19 cellular contexts compared by ENCODE assay signal in the genomic region with DNA sequence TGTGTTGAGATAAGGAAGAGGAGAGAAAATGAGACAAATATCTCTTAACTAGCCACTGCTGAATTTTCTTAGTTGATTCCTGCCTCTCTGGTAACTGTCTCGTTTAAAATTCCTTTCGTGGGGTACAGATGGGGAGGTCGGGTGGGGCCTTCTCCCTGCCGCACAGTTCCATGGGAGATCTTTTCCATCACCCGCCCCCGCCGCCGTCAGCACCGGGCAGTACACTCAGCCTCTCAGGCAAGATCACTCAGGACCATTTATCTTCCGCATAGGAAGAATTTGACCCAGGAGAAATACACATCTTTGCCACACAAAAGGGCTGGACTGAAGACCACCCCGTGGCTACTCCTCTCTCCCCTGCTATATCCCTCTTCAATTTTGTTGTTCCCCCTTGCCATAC. TPM values are rescaled to one million over a fixed set of nuclear protein-coding genes. Genes with fewer than 3 reads are reported as not detected.
DNase-seq lines count a peak whose midpoint lies in the region; ATAC-seq and TF ChIP-seq lines count a peak whose summit lies in the region.
"Had no signal": no experiment of that assay in that cellular context is flagged by ENCODE, and none has a peak within 500 bp of the region (broad histone marks: within the 10 kb centered on the region; RNA-seq: fewer than 3 reads in every experiment).

No MANE protein-coding gene starts in this region.

- no peaks in the 10 kb centered on the region for H3K9me3 Mint-ChIP-seq in T-helper 2 cell treated with Interferon-gamma antibody and Interleukin-4, amounts not matched to agents 5 μg/mL and 100 μg/mL, for 36 hours
- no peaks in the 10 kb centered on the region for H3K9me3 Mint-ChIP-seq in Calu3 (ENCODE audit: low read depth, unreplicated experiment)
- no peaks in the 10 kb centered on the region for H3K9me3 Mint-ChIP-seq in activated naive CD8-positive, alpha-beta T cell (ENCODE audit: low read depth)
- H3K9me3 Mint-ChIP-seq in natural killer cell treated with Interleukin-12 subunit alpha and Interleukin-12 subunit beta and Interleukin-15 and Interleukin-18, amount 100 ng/mL, for 72 hours = no peaks in the 10 kb centered on the region

- no peak for ATAC-seq in natural killer cell treated with Interleukin-12 subunit alpha and Interleukin-12 subunit beta and Interleukin-15 and Interleukin-18, amount 100 ng/mL, for 72 hours
- no peak for ATAC-seq in GM21360 (IDR thresholded peaks at IDR 0.05; ENCODE audit: unreplicated experiment)
- no peak for ATAC-seq in GM19455 (IDR thresholded peaks at IDR 0.05; ENCODE audit: unreplicated experiment)
- ATAC-seq: pancreas had no signal

- no TSS peak for BruUV-seq in Calu3 (replicated peaks; lab: Mats Ljungman, UMichigan)

- DNase-seq in T-helper 2 cell treated with Interferon-gamma antibody and Interleukin-4, amounts not matched to agents 5 μg/mL and 100 μg/mL, for 36 hours (ENCODE audit: low spot score) = no peak
- DNase-seq in T-helper 2 cell (no peak), Calu3 (no peak), NCI-H1436 treated with DMSO at 0.1 percent for 48 hours (lab: John Stamatoyannopoulos, UW) (no peak)
- DNase-seq in natural killer cell treated with Interleukin-12 subunit alpha and Interleukin-12 subunit beta and Interleukin-15 and Interleukin-18, amount 100 ng/mL, for 72 hours (ENCODE audit: low spot score) = no peak
- DNase-seq: 8988T; C1 segment of cervical spinal cord; DMS79 treated with DMSO at 0.1 percent for 48 hours; KBM-7; kidney glomerular epithelial cell; NCI-H526; pancreas; PC-9; stimulated activated CD4-positive, alpha-beta T cell treated with anti-CD3 and anti-CD28 coated beads, Interleukin-4, amount 100 ng/mL, for 1 hour; stimulated activated CD8-positive, alpha-beta memory T cell treated with anti-CD3 and anti-CD28 coated beads, Interleukin-4, amount 100 ng/mL, for 48 hours; tibial artery had no signal

- CTCF ChIA-PET in Calu3 (lab: Charles Lee) = no interaction called here

- peaks cover 18% of the 10 kb centered on the region for H3K4me1 Mint-ChIP-seq in T-helper 2 cell treated with Interferon-gamma antibody and Interleukin-4, amounts not matched to agents 5 μg/mL and 100 μg/mL, for 36 hours (ENCODE audit: low read depth)
- H3K4me1 Mint-ChIP-seq in Calu3 (ENCODE audit: low read depth, unreplicated experiment) = no peaks in the 10 kb centered on the region
- peaks cover 25% of the 10 kb centered on the region for H3K4me1 Mint-ChIP-seq in activated naive CD8-positive, alpha-beta T cell (ENCODE audit: low read depth)
- H3K4me1 Mint-ChIP-seq in natural killer cell treated with Interleukin-12 subunit alpha and Interleukin-12 subunit beta and Interleukin-15 and Interleukin-18, amount 100 ng/mL, for 72 hours (ENCODE audit: low read depth in 2 of 2) = peaks cover 18 to 30% of the 10 kb centered on the region in 2 donors

- TF ChIP-seq CTCF in Calu3 (IDR thresholded peaks at IDR 0.05; ENCODE audit: unreplicated experiment) = no peak

- peaks cover 3% of the 10 kb centered on the region for H3K27me3 Mint-ChIP-seq in T-helper 2 cell treated with Interferon-gamma antibody and Interleukin-4, amounts not matched to agents 5 μg/mL and 100 μg/mL, for 36 hours (ENCODE audit: low read depth)
- H3K27me3 Mint-ChIP-seq in Calu3 (ENCODE audit: unreplicated experiment) = no peaks in the 10 kb centered on the region
- no peaks in the 10 kb centered on the region for H3K27me3 Mint-ChIP-seq in activated naive CD8-positive, alpha-beta T cell
- H3K27me3 Mint-ChIP-seq in natural killer cell treated with Interleukin-12 subunit alpha and Interleukin-12 subunit beta and Interleukin-15 and Interleukin-18, amount 100 ng/mL, for 72 hours = no peaks in the 10 kb centered on the region

- H3K4me3 Mint-ChIP-seq in T-helper 2 cell treated with Interferon-gamma antibody and Interleukin-4, amounts not matched to agents 5 μg/mL and 100 μg/mL, for 36 hours = peak overlapping the region; percentile 97
- H3K4me3 Mint-ChIP-seq in Calu3 (ENCODE audit: low read depth, unreplicated experiment) = peak overlapping the region; percentile 46
- H3K4me3 Mint-ChIP-seq in activated naive CD8-positive, alpha-beta T cell = peak overlapping the region; percentile 94
- peak overlapping the region; percentile 87 for H3K4me3 Mint-ChIP-seq in natural killer cell treated with Interleukin-12 subunit alpha and Interleukin-12 subunit beta and Interleukin-15 and Interleukin-18, amount 100 ng/mL, for 72 hours

- H3K36me3 Mint-ChIP-seq in T-helper 2 cell treated with Interferon-gamma antibody and Interleukin-4, amounts not matched to agents 5 μg/mL and 100 μg/mL, for 36 hours (ENCODE audit: low read depth) = peaks cover 14% of the 10 kb centered on the region
- H3K36me3 Mint-ChIP-seq in Calu3 (ENCODE audit: insufficient read depth, unreplicated experiment) = peaks cover 19% of the 10 kb centered on the region
- H3K36me3 Mint-ChIP-seq in activated naive CD8-positive, alpha-beta T cell = peaks cover 2% of the 10 kb centered on the region
- no peaks in the 10 kb centered on the region for H3K36me3 Mint-ChIP-seq in natural killer cell treated with Interleukin-12 subunit alpha and Interleukin-12 subunit beta and Interleukin-15 and Interleukin-18, amount 100 ng/mL, for 72 hours

- intact Hi-C loops in Calu3 (cut with micrococcal nuclease; ENCODE audit: unreplicated experiment) = loop anchor here (5.0 kb wide), 1 partner anchor 98 kb away; a partner anchor contains a TSS

- H3K27ac Mint-ChIP-seq in T-helper 2 cell treated with Interferon-gamma antibody and Interleukin-4, amounts not matched to agents 5 μg/mL and 100 μg/mL, for 36 hours = no peak overlapping the region
- H3K27ac Mint-ChIP-seq in Calu3 (ENCODE audit: unreplicated experiment) = peak overlapping the region; percentile 47
- H3K27ac Mint-ChIP-seq in activated naive CD8-positive, alpha-beta T cell = peak overlapping the region; percentile 70
- H3K27ac Mint-ChIP-seq in natural killer cell treated with Interleukin-12 subunit alpha and Interleukin-12 subunit beta and Interleukin-15 and Interleukin-18, amount 100 ng/mL, for 72 hours = peak overlapping the region; percentile 88 to 96

RNA-seq across cellular contexts. Expression of a gene that starts 2.3 kb away (rescaled TPM):
- total RNA-seq in Calu3 (2022) = 30.6 and 32.3 TPM in 2 replicates
- total RNA-seq in natural killer cell treated with Interleukin-12 subunit alpha and Interleukin-12 subunit beta and Interleukin-15 and Interleukin-18, amount 100 ng/mL, for 72 hours = 10 to 100 TPM; 62.0 to 87.0 TPM

Comparison
In these comparisons a context has a peak if more than half of its experiments do, and no peak if none do; other contexts are left out.
1. H3K4me3 Mint-ChIP-seq: peak in every context shown above with its lines; median percentile 97 in T-helper 2 cell treated with Interferon-gamma antibody and Interleukin-4, amounts not matched to agents 5 μg/mL and 100 μg/mL, for 36 hours; 94 in activated naive CD8-positive, alpha-beta T cell; 87 in natural killer cell treated with Interleukin-12 subunit alpha and Interleukin-12 subunit beta and Interleukin-15 and Interleukin-18, amount 100 ng/mL, for 72 hours; 46 in Calu3.